In genomic region chr5:124599048-124599973, GRCh38 we compare ENCODE assay signal across 8 cellular contexts.
DNase-seq lines count a peak whose midpoint lies in the region; ATAC-seq, FAIRE-seq and TF ChIP-seq lines count a peak whose summit lies in the region.

No MANE protein-coding gene starts in this region.

- H3K36me3 ChIP-seq in adipocyte (ENCODE audit: control insufficient read depth, insufficient read depth, low read length, severe bottlenecking) = no peaks in the 10 kb centered on the region
- H3K36me3 ChIP-seq in CD8-positive, alpha-beta T cell (ENCODE audit: insufficient read depth, low read length) = no peaks in the 10 kb centered on the region

- H3K9ac ChIP-seq in adipocyte (ENCODE audit: low read length) = no peak overlapping the region

- no peaks in the 10 kb centered on the region for H3K36me3 Mint-ChIP-seq in CD8-positive, alpha-beta T cell

- ATAC-seq in GM19452 (IDR thresholded peaks at IDR 0.05; ENCODE audit: unreplicated experiment) = peak; percentile 66
- ATAC-seq in CD8-positive, alpha-beta T cell = no peak

- no peaks in the 10 kb centered on the region for H3K27me3 ChIP-seq in adipocyte (replicated peaks; ENCODE audit: control insufficient read depth, insufficient read depth, low read length)
- no peaks in the 10 kb centered on the region for H3K27me3 ChIP-seq in CD8-positive, alpha-beta T cell (ENCODE audit: insufficient read depth, low read length)

- POLR2A ChIA-PET in CD8-positive, alpha-beta T cell (lab: Charles Lee) = no interaction called here

- no peak overlapping the region for H3K4me3 Mint-ChIP-seq in CD8-positive, alpha-beta T cell

- H3K27me3 Mint-ChIP-seq in CD8-positive, alpha-beta T cell (ENCODE audit: low read depth) = peaks cover 6% of the 10 kb centered on the region

- no peaks in the 10 kb centered on the region for H3K4me1 Mint-ChIP-seq in CD8-positive, alpha-beta T cell (ENCODE audit: low read depth)

- no peaks in the 10 kb centered on the region for H3K4me1 ChIP-seq in adipocyte (ENCODE audit: control insufficient read depth, insufficient read depth, low read length)
- H3K4me1 ChIP-seq in CD8-positive, alpha-beta T cell (ENCODE audit: insufficient read depth, low read length) = no peaks in the 10 kb centered on the region

- intact Hi-C loops in CD8-positive, alpha-beta T cell (cut with DNase I, micrococcal nuclease) = no loop called here

- no peaks in the 10 kb centered on the region for H3K9me3 Mint-ChIP-seq in CD8-positive, alpha-beta T cell

- no peak overlapping the region for H3K27ac ChIP-seq in CD8-positive, alpha-beta T cell (ENCODE audit: low read depth, low read length)

- TF ChIP-seq CTCF in CD8-positive, alpha-beta T cell (IDR thresholded peaks at IDR 0.05) = no peak

- no peak for FAIRE-seq in urothelium cell line (lab: Jason Lieb, UNC)

- DNase-seq in LoVo (ENCODE audit: low spot score) = peak; percentile 41
- peak; percentile 34 for DNase-seq in adipocyte (ENCODE audit: low read depth)
- DNase-seq in iris pigment epithelial cell (ENCODE audit: low read depth) = peak; percentile 68
- DNase-seq in urothelium cell line (ENCODE audit: low spot score) = peak; percentile 68
- no peak for DNase-seq in activated CD4-positive, alpha-beta T cell treated with anti-CD3 and anti-CD28 coated beads, Interleukin-2, amount 50 U/mL, for 4 hours
- DNase-seq in CD8-positive, alpha-beta T cell = no peak
- no peak for DNase-seq in activated gamma-delta T cell treated with Interleukin-2 at 50 U/mL for 16 hours

- CTCF ChIA-PET in CD8-positive, alpha-beta T cell (lab: Charles Lee) = no interaction called here

- H3K4me3 ChIP-seq in adipocyte (ENCODE audit: low read length) = no peak overlapping the region
- H3K4me3 ChIP-seq in CD8-positive, alpha-beta T cell (ENCODE audit: low read depth, low read length) = no peak overlapping the region

- no peak overlapping the region for H3K27ac Mint-ChIP-seq in CD8-positive, alpha-beta T cell

- H3K9me3 ChIP-seq in adipocyte (ENCODE audit: control insufficient read depth, low read length) = no peaks in the 10 kb centered on the region
- H3K9me3 ChIP-seq in CD8-positive, alpha-beta T cell (ENCODE audit: low read length) = no peaks in the 10 kb centered on the region

Comparison
In these comparisons a context has a peak if more than half of its experiments do, and no peak if none do; other contexts are left out.
1. DNase-seq: peak in LoVo (single experiment), adipocyte (single experiment), iris pigment epithelial cell (single experiment) and urothelium cell line (single experiment); none in activated CD4-positive, alpha-beta T cell treated with anti-CD3 and anti-CD28 coated beads, Interleukin-2, amount 50 U/mL, for 4 hours (0 of 2), CD8-positive, alpha-beta T cell (0 of 7) and activated gamma-delta T cell treated with Interleukin-2 at 50 U/mL for 16 hours (single experiment).